ENCODE assay signal across 8 cellular contexts in the genomic region with DNA sequence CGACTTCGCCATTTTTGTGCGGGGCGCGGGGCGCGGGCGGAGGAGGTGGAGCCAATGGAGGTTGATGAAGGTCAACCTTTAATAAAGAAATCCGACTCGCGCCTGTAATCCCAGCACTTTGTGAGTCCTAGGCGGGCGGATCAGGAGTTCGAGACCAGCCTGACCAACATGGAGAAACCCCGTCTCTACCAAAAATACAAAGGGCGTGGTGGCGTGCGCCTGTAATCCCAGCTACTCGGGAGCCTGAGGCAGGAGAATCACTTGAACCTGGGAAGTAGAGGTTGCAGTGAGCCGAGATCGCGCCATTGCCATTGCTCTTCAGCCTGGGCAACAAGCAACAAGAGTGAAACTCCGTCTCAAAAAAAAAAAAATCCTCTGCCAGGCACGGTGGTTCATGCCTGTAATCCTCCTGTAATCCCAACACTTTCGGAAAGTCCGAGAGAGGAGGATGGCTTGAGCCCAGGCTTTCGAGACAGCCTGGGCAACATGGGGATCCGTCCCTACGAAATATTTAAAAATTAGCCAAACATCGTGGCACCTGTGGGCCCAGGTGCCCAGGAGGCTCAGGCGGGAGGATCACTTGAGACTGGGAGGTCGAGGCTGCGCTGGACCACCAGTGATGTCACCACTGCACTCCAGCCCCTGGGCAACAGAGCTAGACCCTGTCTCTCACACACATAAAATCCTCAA. TPM values are rescaled to one million over a fixed set of nuclear protein-coding genes. Genes with fewer than 3 reads are reported as not detected.
DNase-seq lines count a peak whose midpoint lies in the region; ATAC-seq, FAIRE-seq and TF ChIP-seq lines count a peak whose summit lies in the region.

No MANE protein-coding gene starts in this region.

- DNase-seq in GM19239 (ENCODE audit: insufficient read length, low spot score) (no peak), NCI-H345 (lab: John Stamatoyannopoulos, UW) (no peak), NCI-H1092 (lab: John Stamatoyannopoulos, UW) (no peak), NCI-H2227 (lab: John Stamatoyannopoulos, UW; ENCODE audit: unreplicated experiment) (no peak)

- ATAC-seq in gastroesophageal sphincter (no peak), esophagus mucosa (no peak)

- no peak for TF ChIP-seq EP300 in gastroesophageal sphincter (IDR thresholded peaks at IDR 0.05)

- WGBS in gastroesophageal sphincter (ENCODE audit: low coverage in 1 of 2), 2 donors: 69 to 85% methylated on average over 6 to 9 of the region's 33 CpGs

- TF ChIP-seq CTCF in VCaP (conservative IDR thresholded peaks at IDR 0.05) (no peak), gastroesophageal sphincter (IDR thresholded peaks at IDR 0.05) (no peak)

- peak; percentile 95 for FAIRE-seq in GM19239 (lab: Jason Lieb, UNC)

- peak overlapping the region; percentile 71 for H3K4me2 ChIP-seq in skeletal muscle satellite cell (ENCODE audit: low read length)

- TF ChIP-seq POLR2A in gastroesophageal sphincter (IDR thresholded peaks at IDR 0.05): no peak

- H3K4me3 ChIP-seq in gastroesophageal sphincter (peak overlapping the region; percentile 82 to 97), skeletal muscle satellite cell (ENCODE audit: low read length) (peak overlapping the region; percentile 83)

- H3K9ac ChIP-seq in skeletal muscle satellite cell (ENCODE audit: low read depth, low read length): no peak overlapping the region

- peak overlapping the region; percentile 84 for H3K27ac ChIP-seq in VCaP
- peak overlapping the region in 3 of 4 donors; percentile 90 to 95 (median 92) for H3K27ac ChIP-seq in gastroesophageal sphincter

- H3K9me3 ChIP-seq in gastroesophageal sphincter (no peaks in the 10 kb centered on the region), skeletal muscle satellite cell (replicated peaks; ENCODE audit: low read length) (no peaks in the 10 kb centered on the region)

- H3K27me3 ChIP-seq in gastroesophageal sphincter: no peaks in the 10 kb centered on the region
- H3K27me3 ChIP-seq in skeletal muscle satellite cell (ENCODE audit: control insufficient read depth, insufficient read depth, low read length): peaks cover 15% of the 10 kb centered on the region

- peaks cover 0 to 31% of the 10 kb centered on the region in 2 donors for H3K36me3 ChIP-seq in gastroesophageal sphincter
- peaks cover 30% of the 10 kb centered on the region for H3K36me3 ChIP-seq in skeletal muscle satellite cell (ENCODE audit: insufficient read depth, low read length)

- H3K4me1 ChIP-seq in gastroesophageal sphincter (peaks cover 5 to 30% (median 14%) of the 10 kb centered on the region in 3 donors), skeletal muscle satellite cell (ENCODE audit: control insufficient read depth, insufficient read depth, low read length) (peaks cover 9% of the 10 kb centered on the region)

RNA-seq across cellular contexts. Expression of a gene that starts 0.5 kb away (rescaled TPM):
- total RNA-seq in gastroesophageal sphincter (10 to 100 TPM; 47.0 to 83.9 (median 50.8) TPM), esophagus mucosa (26.5 TPM)
- 45.9 and 50.7 TPM in 2 replicates for total RNA-seq in skeletal muscle satellite cell (2012; rRNA removed)

RNA-seq across cellular contexts. Expression of a gene that starts 4.3 kb away (rescaled TPM):
- total RNA-seq in gastroesophageal sphincter: not detected
- total RNA-seq in skeletal muscle satellite cell (2012; rRNA removed): not detected in 2 replicates
- total RNA-seq in esophagus mucosa: not detected

RNA-seq across cellular contexts. Expression of a gene that starts 11.3 kb away (rescaled TPM):
- total RNA-seq in gastroesophageal sphincter (1 to 10 TPM in 1 of 4 donors, not detected in 3; 1.5 TPM), esophagus mucosa (not detected)
- total RNA-seq in skeletal muscle satellite cell (2012; rRNA removed): under 0.01 TPM in 1 of 2 replicates, not detected in the other

RNA-seq across cellular contexts. Expression of a gene that starts 13.9 kb away (rescaled TPM):
- under 1 TPM in 1 of 4 donors, not detected in 3; 0.13 TPM for total RNA-seq in gastroesophageal sphincter
- not detected in 2 replicates for total RNA-seq in skeletal muscle satellite cell (2012; rRNA removed)
- total RNA-seq in esophagus mucosa: not detected

RNA-seq across cellular contexts. Expression of a gene that starts 16.0 kb away (rescaled TPM):
- total RNA-seq in gastroesophageal sphincter (1 to 10 TPM in 1 of 4 donors, not detected in 3; 1.0 TPM), esophagus mucosa (0.96 TPM)
- 5.1 and 8.1 TPM in 2 replicates for total RNA-seq in skeletal muscle satellite cell (2012; rRNA removed)
